In the genomic region with DNA sequence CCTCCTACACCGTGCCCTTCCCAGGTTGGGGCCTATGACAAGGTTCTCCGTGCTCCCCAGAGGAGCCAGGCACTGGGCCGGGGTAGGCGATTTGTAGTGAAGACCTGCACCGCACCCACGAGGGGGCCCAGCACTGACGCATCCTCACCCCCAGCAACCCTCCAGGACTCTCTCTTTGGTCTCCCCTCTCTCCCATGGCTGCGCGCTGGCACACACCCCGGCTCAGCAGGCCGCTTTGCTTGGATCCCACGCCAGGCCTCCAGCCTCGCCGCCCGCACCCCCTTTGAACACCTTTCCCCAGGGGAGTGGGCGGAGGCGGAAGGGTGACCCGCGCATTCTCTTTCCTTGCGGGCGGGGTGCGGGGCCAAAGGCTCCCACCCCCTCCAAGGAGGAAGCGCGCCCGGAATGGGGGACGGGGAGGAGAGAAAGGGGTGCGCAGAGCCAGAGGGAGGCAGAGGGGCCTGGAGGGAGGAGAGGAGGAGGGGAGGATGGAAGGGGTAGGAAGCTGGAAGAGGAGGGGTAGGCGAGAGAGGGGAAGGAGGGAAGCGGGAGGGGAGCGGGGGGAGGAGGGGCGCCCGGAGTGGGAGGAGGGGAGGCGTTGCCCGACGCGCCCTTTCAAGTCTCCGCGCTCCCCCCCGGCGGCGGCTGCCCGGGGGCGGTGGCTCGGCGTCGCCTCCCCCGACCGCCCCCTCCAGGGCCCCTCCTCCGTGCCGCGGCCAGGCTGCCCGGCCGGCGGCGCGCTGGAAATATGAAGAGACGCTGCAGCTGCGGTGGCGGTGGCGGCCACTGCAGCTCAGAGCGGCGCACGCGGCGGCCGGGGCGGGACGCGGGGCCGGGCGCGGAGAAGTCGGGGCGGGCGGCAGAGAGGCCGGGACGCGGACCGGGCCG, we compare ENCODE assay signal across 7 cellular contexts. TPM values are rescaled to one million over a fixed set of nuclear protein-coding genes. Genes with fewer than 3 reads are reported as not detected.
A peak's percentile ranks its signal among the peaks of the same experiment; 100 is the strongest.
DNase-seq lines count a peak whose midpoint lies in the region; ATAC-seq and TF ChIP-seq lines count a peak whose summit lies in the region.

A gene (plus strand): TSS at position 751 of the 888 bp plus-strand sequence. CDS start 347 bp downstream, outside the sequence.

- in situ Hi-C loops in Panc1 (cut with HindIII; ENCODE audit: low pct_unique_long_range_greater_than_20kb, low sequenced_read_pairs): no loop called here

- ATAC-seq in Panc1 (peak; percentile 88), esophagus mucosa (peak; percentile 71)

- TF ChIP-seq CTCF in HEK293 (tag by site-specific recombination; IDR thresholded peaks at IDR 0.05) (no peak), Panc1 (IDR thresholded peaks at IDR 0.05) (no peak), uterus (IDR thresholded peaks at IDR 0.05) (peak in 2 of 4 experiments; percentile 8 to 11)

- H3K4me3 ChIP-seq in HEK293 (ENCODE audit: low read depth, low read length) (peak within 1 kb of the TSS; percentile 53), Panc1 (ENCODE audit: low read depth in 2 of 2, low read length in 2 of 2) (peak within 1 kb of the TSS; percentile 32 to 42), mucosa of stomach (ENCODE audit: low read length) (no peak within 1 kb of the TSS), uterus (peak within 1 kb of the TSS; percentile 65 to 86)
- no peak within 1 kb of the TSS for H3K4me3 ChIP-seq in effector memory CD4-positive, alpha-beta T cell (ENCODE audit: insufficient read depth, low read depth, low read length, poor library complexity, severe bottlenecking)

- H3K36me3 ChIP-seq in HEK293 (ENCODE audit: control insufficient read depth in 2 of 2, insufficient read depth in 1 of 2, low read length in 2 of 2) (no peaks in the 10 kb centered on the region), Panc1 (ENCODE audit: control insufficient read depth, insufficient read depth, low read length) (no peaks in the 10 kb centered on the region), mucosa of stomach (ENCODE audit: control insufficient read depth, insufficient read depth, low read length) (no peaks in the 10 kb centered on the region), uterus (no peaks in the 10 kb centered on the region)
- H3K36me3 ChIP-seq in effector memory CD4-positive, alpha-beta T cell (ENCODE audit: control insufficient read depth, insufficient read depth, low read length): no peaks in the 10 kb centered on the region

- no TSS peak for BruUV-seq in Panc1 (replicated peaks; lab: Mats Ljungman, UMichigan)

- H3K4me1 ChIP-seq in HEK293 (ENCODE audit: control insufficient read depth, insufficient read depth, low read length): peaks cover 40% of the 10 kb centered on the region
- H3K4me1 ChIP-seq in Panc1 (ENCODE audit: control insufficient read depth, insufficient read depth, low read length): no peaks in the 10 kb centered on the region
- peaks cover 5% of the 10 kb centered on the region for H3K4me1 ChIP-seq in mucosa of stomach (ENCODE audit: control insufficient read depth, insufficient read depth, low read length)
- H3K4me1 ChIP-seq in uterus: peaks cover 6 to 7% of the 10 kb centered on the region in 2 donors
- no peaks in the 10 kb centered on the region for H3K4me1 ChIP-seq in effector memory CD4-positive, alpha-beta T cell (ENCODE audit: control insufficient read depth, insufficient read depth, low read length, poor library complexity, severe bottlenecking)

- CTCF ChIA-PET in HEK293 (lab: Yijun Ruan, JAX) (no interaction called here), Panc1 (lab: Charles Lee) (no interaction called here)

- no peak for DNase-seq in Panc1 (ENCODE audit: low read depth, low spot score)
- DNase-seq in uterus: peak; percentile 86 to 88
- no peak for DNase-seq in NCI-H2107 treated with DMSO at 0.1 percent for 48 hours (lab: John Stamatoyannopoulos, UW; ENCODE audit: unreplicated experiment)
- no peak for DNase-seq in effector memory CD4-positive, alpha-beta T cell

- no peaks in the 10 kb centered on the region for H3K9me3 ChIP-seq in HEK293 (ENCODE audit: control insufficient read depth, insufficient read depth, low read depth, low read length)
- no peaks in the 10 kb centered on the region for H3K9me3 ChIP-seq in Panc1 (ENCODE audit: control insufficient read depth, insufficient read depth, low read depth, low read length)
- H3K9me3 ChIP-seq in mucosa of stomach (ENCODE audit: control insufficient read depth, low read length): no peaks in the 10 kb centered on the region
- no peaks in the 10 kb centered on the region for H3K9me3 ChIP-seq in uterus
- no peaks in the 10 kb centered on the region for H3K9me3 ChIP-seq in effector memory CD4-positive, alpha-beta T cell (ENCODE audit: control insufficient read depth, low read length)

- TF ChIP-seq POLR2A in uterus (IDR thresholded peaks at IDR 0.05): peak; percentile 82 to 87

- H3K27ac ChIP-seq in HEK293 (ENCODE audit: extremely low read depth, low read depth, low read length): peak within 1 kb of the TSS; percentile 88
- no peak within 1 kb of the TSS for H3K27ac ChIP-seq in Panc1 (ENCODE audit: low read length)
- H3K27ac ChIP-seq in uterus: peak within 1 kb of the TSS; percentile 93
- H3K27ac ChIP-seq in effector memory CD4-positive, alpha-beta T cell (ENCODE audit: insufficient read depth, low read length, poor library complexity, severe bottlenecking): no peak within 1 kb of the TSS

- peak within 1 kb of the TSS; percentile 63 for H3K9ac ChIP-seq in mucosa of stomach (ENCODE audit: low read length)

- H3K27me3 ChIP-seq in Panc1 (ENCODE audit: control insufficient read depth, insufficient read depth, low read length) (peaks cover 44% of the 10 kb centered on the region), mucosa of stomach (ENCODE audit: control insufficient read depth, insufficient read depth, low read length) (peaks cover 28% of the 10 kb centered on the region), uterus (no peaks in the 10 kb centered on the region)
- peaks cover 8% of the 10 kb centered on the region for H3K27me3 ChIP-seq in effector memory CD4-positive, alpha-beta T cell (replicated peaks; ENCODE audit: control insufficient read depth, insufficient read depth, low read length, poor library complexity, severe bottlenecking)

- intact Hi-C loops in Panc1 (cut with micrococcal nuclease; ENCODE audit: unreplicated experiment) (no loop called here), uterus (cut with DNase I; ENCODE audit: low total_unique reads) (no loop called here)

- POLR2A ChIA-PET in HEK293 (lab: Yijun Ruan, JAX) (interaction anchor here (0.6 to 1.2 kb wide), 3 partner anchors 9 to 396 kb away, joined by 3 read pairs; no protein-coding TSS in a partner anchor), Panc1 (lab: Charles Lee) (no interaction called here)

TF ChIP-seq in HEK293, 187 proteins besides CTCF, POLR2A, EP300 and RAD21 (continues in another document):
- TF ChIP-seq, protein P1, sequence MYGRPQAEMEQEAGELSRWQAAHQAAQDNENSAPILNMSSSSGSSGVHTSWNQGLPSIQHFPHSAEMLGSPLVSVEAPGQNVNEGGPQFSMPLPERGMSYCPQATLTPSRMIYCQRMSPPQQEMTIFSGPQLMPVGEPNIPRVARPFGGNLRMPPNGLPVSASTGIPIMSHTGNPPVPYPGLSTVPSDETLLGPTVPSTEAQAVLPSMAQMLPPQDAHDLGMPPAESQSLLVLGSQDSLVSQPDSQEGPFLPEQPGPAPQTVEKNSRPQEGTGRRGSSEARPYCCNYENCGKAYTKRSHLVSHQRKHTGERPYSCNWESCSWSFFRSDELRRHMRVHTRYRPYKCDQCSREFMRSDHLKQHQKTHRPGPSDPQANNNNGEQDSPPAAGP (tag by site-specific recombination; IDR thresholded peaks at IDR 0.05): no peak
- TF ChIP-seq ZNF140 (tag by site-specific recombination; IDR thresholded peaks at IDR 0.05): no peak
- TF ChIP-seq ZNF777 (tag by site-specific recombination; IDR thresholded peaks at IDR 0.05; ENCODE audit: borderline replicate concordance): peak; percentile 47; the same call in 1 of the 2 replicates
- TF ChIP-seq ZNF830 (tag by site-specific recombination; IDR thresholded peaks at IDR 0.05; ENCODE audit: low read depth): no peak
- TF ChIP-seq ZNF701 (tag by site-specific recombination; IDR thresholded peaks at IDR 0.05): no peak
- no peak for TF ChIP-seq OSR2 (tag by site-specific recombination; IDR thresholded peaks at IDR 0.05)
- no peak for TF ChIP-seq YY1 (tag by site-specific recombination; IDR thresholded peaks at IDR 0.05)
- peak; percentile 80; the same call in 1 of the 2 replicates for TF ChIP-seq TCF7L2 (IDR thresholded peaks at IDR 0.05; ENCODE audit: borderline replicate concordance, low read depth, low read length)
- TF ChIP-seq ZNF169 (tag by site-specific recombination; IDR thresholded peaks at IDR 0.05): no peak
- peak; percentile 22; the same call in 1 of the 2 replicates for TF ChIP-seq SP7 (tag by site-specific recombination; IDR thresholded peaks at IDR 0.05)
- no peak for TF ChIP-seq ZNF510 (tag by site-specific recombination; IDR thresholded peaks at IDR 0.05; ENCODE audit: insufficient replicate concordance)
- TF ChIP-seq IKZF3 (tag by site-specific recombination; IDR thresholded peaks at IDR 0.05): no peak
- no peak for TF ChIP-seq HOXC10 (CRISPR knock-in tag; IDR thresholded peaks at IDR 0.05)
- peak; percentile 73 for TF ChIP-seq SP3 (tag by site-specific recombination; IDR thresholded peaks at IDR 0.05)
- TF ChIP-seq, protein P2, sequence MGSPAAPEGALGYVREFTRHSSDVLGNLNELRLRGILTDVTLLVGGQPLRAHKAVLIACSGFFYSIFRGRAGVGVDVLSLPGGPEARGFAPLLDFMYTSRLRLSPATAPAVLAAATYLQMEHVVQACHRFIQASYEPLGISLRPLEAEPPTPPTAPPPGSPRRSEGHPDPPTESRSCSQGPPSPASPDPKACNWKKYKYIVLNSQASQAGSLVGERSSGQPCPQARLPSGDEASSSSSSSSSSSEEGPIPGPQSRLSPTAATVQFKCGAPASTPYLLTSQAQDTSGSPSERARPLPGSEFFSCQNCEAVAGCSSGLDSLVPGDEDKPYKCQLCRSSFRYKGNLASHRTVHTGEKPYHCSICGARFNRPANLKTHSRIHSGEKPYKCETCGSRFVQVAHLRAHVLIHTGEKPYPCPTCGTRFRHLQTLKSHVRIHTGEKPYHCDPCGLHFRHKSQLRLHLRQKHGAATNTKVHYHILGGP (tag by site-specific recombination; IDR thresholded peaks at IDR 0.05): no peak
- TF ChIP-seq REPIN1 (tag by site-specific recombination; IDR thresholded peaks at IDR 0.05; ENCODE audit: low read depth): no peak
- TF ChIP-seq ZNF76 (tag by site-specific recombination; IDR thresholded peaks at IDR 0.05; ENCODE audit: borderline replicate concordance, low read depth): no peak
- peak; percentile 50; the same call in 1 of the 2 replicates for TF ChIP-seq ZNF202 (tag by site-specific recombination; IDR thresholded peaks at IDR 0.05; ENCODE audit: borderline replicate concordance)
- TF ChIP-seq ZBTB20 (tag by site-specific recombination; IDR thresholded peaks at IDR 0.05): no peak

RNA-seq across cellular contexts. Expression of the gene that starts here (rescaled TPM):
- total RNA-seq in Panc1 (2021; ENCODE audit: unreplicated experiment) (0.36 TPM), esophagus mucosa (42.2 TPM), uterus (100 to 1,000 TPM in 3 of 4 donors, 1 to 10 TPM in 1; 8.2 to 288 (median 113) TPM)
- polyA plus RNA-seq in Panc1 (2012; ENCODE audit: insufficient read length): 0.19 TPM

Comparison
In these comparisons a context has a peak if more than half of its experiments do, and no peak if none do; other contexts are left out.
1. Peak in ATAC-seq and H3K4me3 ChIP-seq in Panc1; RNA of the gene not detected or under 1 TPM.
2. H3K27ac ChIP-seq: peak in HEK293 (single experiment) and uterus (2 of 2); none in Panc1 (single experiment) and effector memory CD4-positive, alpha-beta T cell (single experiment).
3. H3K4me3 ChIP-seq: peak in HEK293 (single experiment) and uterus (2 of 2); none in mucosa of stomach (single experiment) and effector memory CD4-positive, alpha-beta T cell (single experiment).
4. DNase-seq: peak in uterus (2 of 2); none in Panc1 (single experiment), NCI-H2107 treated with DMSO at 0.1 percent for 48 hours (single experiment) and effector memory CD4-positive, alpha-beta T cell (0 of 3).